9 cellular contexts compared by ENCODE assay signal in genomic region chr3:182979719-182980191, GRCh38. TPM values are rescaled to one million over a fixed set of nuclear protein-coding genes. Genes with fewer than 3 reads are reported as not detected.
DNase-seq lines count a peak whose midpoint lies in the region; ATAC-seq, FAIRE-seq and TF ChIP-seq lines count a peak whose summit lies in the region.
"Had no signal": no experiment of that assay in that cellular context is flagged by ENCODE, and none has a peak within 500 bp of the region (broad histone marks: within the 10 kb centered on the region; RNA-seq: fewer than 3 reads in every experiment).

No MANE protein-coding gene starts in this region.

- H3K36me3 ChIP-seq in BJ (ENCODE audit: control insufficient read depth, insufficient read depth, low read length) (no peaks in the 10 kb centered on the region), bronchial epithelial cell (ENCODE audit: control insufficient read depth, insufficient read depth, low read length) (no peaks in the 10 kb centered on the region), kidney epithelial cell (ENCODE audit: control insufficient read depth, insufficient read depth, low read length) (no peaks in the 10 kb centered on the region)

- ATAC-seq in GM19035 (IDR thresholded peaks at IDR 0.05; ENCODE audit: unreplicated experiment) (peak; percentile 19), HG03378 (IDR thresholded peaks at IDR 0.05; ENCODE audit: unreplicated experiment) (peak; percentile 6)

- TF ChIP-seq CTCF in BJ (IDR thresholded peaks at IDR 0.05; ENCODE audit: insufficient read depth, low read depth, low read length) (no peak), RWPE1 (conservative IDR thresholded peaks at IDR 0.05; ENCODE audit: low read depth) (no peak), bronchial epithelial cell (IDR thresholded peaks at IDR 0.05; ENCODE audit: insufficient read depth, low read length, severe bottlenecking) (no peak), kidney epithelial cell (IDR thresholded peaks at IDR 0.05; ENCODE audit: insufficient read depth, low read length, poor library complexity, severe bottlenecking) (no peak)

- FAIRE-seq in bronchial epithelial cell (lab: Jason Lieb, UNC): no peak
- FAIRE-seq: TTC549 had no signal

- POLR2A ChIA-PET in BJ (lab: Charles Lee) (interaction anchor here (0.5 kb wide), 1 partner anchor 108 kb away, joined by 3 read pairs; no protein-coding TSS in a partner anchor), RWPE1 (lab: Yijun Ruan, JAX; ENCODE audit: low non-redundant PET) (no interaction called here)

- DNase-seq in BJ (ENCODE audit: low read depth): no peak
- DNase-seq in RWPE1 (ENCODE audit: low spot score): peak; percentile 34
- DNase-seq in bronchial epithelial cell (ENCODE audit: low read depth): peak; percentile 19
- no peak for DNase-seq in kidney epithelial cell (ENCODE audit: low read depth)
- DNase-seq in stimulated activated CD4-positive, alpha-beta T cell treated with anti-CD3 and anti-CD28 coated beads, Interleukin-4, amount 100 ng/mL, for 24 hours: peak; percentile 19
- DNase-seq in dedifferentiated amniotic fluid mesenchymal stem cell (ENCODE audit: extremely low spot score): no peak

- H3K27ac ChIP-seq in RWPE1: peak overlapping the region; percentile 75

- peak overlapping the region; percentile 76 for H3K4me3 ChIP-seq in BJ (ENCODE audit: low read depth, low read length)
- peak overlapping the region; percentile 68 for H3K4me3 ChIP-seq in bronchial epithelial cell (ENCODE audit: low read depth, low read length)
- H3K4me3 ChIP-seq in kidney epithelial cell (ENCODE audit: low read depth, low read length): peak overlapping the region; percentile 78

- CTCF ChIA-PET in BJ (lab: Yijun Ruan, JAX) (interaction anchor here (0.7 kb wide), 1 partner anchor 114 kb away, joined by 3 read pairs; no protein-coding TSS in a partner anchor), RWPE1 (lab: Yijun Ruan, JAX) (interaction anchor here (1.7 kb wide), 1 partner anchor 17 kb away, joined by 6 read pairs; no protein-coding TSS in a partner anchor)

- H3K27me3 ChIP-seq in BJ (ENCODE audit: control insufficient read depth, insufficient read depth, low read length) (no peaks in the 10 kb centered on the region), bronchial epithelial cell (ENCODE audit: control insufficient read depth, insufficient read depth, low read length) (no peaks in the 10 kb centered on the region), kidney epithelial cell (ENCODE audit: control insufficient read depth, insufficient read depth, low read length) (no peaks in the 10 kb centered on the region)

RNA-seq across cellular contexts. Expression of gene DCUN1D1, which starts 0.6 kb away (rescaled TPM):
- 6.1 and 28.1 TPM in 2 replicates for polyA plus RNA-seq in BJ (2011; rRNA removed)
- polyA minus RNA-seq in BJ (2011; rRNA and poly(A)+ RNA removed): 14.3 and 21.1 TPM in 2 replicates
- total RNA-seq in bronchial epithelial cell: 26.1 and 34.7 TPM in 2 replicates
- 21.9 and 26.2 TPM in 2 replicates for total RNA-seq in kidney epithelial cell

Comparison
In these comparisons a context has a peak if more than half of its experiments do, and no peak if none do; other contexts are left out.
1. DNase-seq: peak in RWPE1 (single experiment), bronchial epithelial cell (single experiment) and stimulated activated CD4-positive, alpha-beta T cell treated with anti-CD3 and anti-CD28 coated beads, Interleukin-4, amount 100 ng/mL, for 24 hours (single experiment); none in BJ (single experiment), kidney epithelial cell (single experiment) and dedifferentiated amniotic fluid mesenchymal stem cell (single experiment).
2. Peak in every context shown above with its lines, with median percentiles within 50 percentile points of each other: H3K4me3 ChIP-seq.